Comparison of ENCODE assay signal across 27 cellular contexts in genomic region chr9:123437201-123437600, GRCh38.
"Had no signal": no experiment of that assay in that cellular context is flagged by ENCODE, and none has a peak within 500 bp of the region (broad histone marks: within the 10 kb centered on the region; RNA-seq: fewer than 3 reads in every experiment).

No MANE protein-coding gene starts in this region.

- H3K27ac Mint-ChIP-seq: activated CD8-positive, alpha-beta T cell treated with anti-CD3 and anti-CD28 coated beads for 36 hours; activated naive CD4-positive, alpha-beta T cell treated with anti-CD3 and anti-CD28 coated beads, Interleukin-2, amount 50 U/mL, for 72 hours; activated T-helper 17 cell treated with anti-CD3 and anti-CD28 coated beads, Interleukin-2, amount 50 U/mL, for 72 hours; T-helper 17 cell; type B pancreatic cell had no signal

- H3K27me3 ChIP-seq: esophagus muscularis mucosa, foreskin keratinocyte, heart right ventricle, left lung, vagina had no signal

- H3K27me3 Mint-ChIP-seq: activated CD8-positive, alpha-beta T cell treated with anti-CD3 and anti-CD28 coated beads for 36 hours; activated T-helper 17 cell treated with anti-CD3 and anti-CD28 coated beads, Interleukin-2, amount 50 U/mL, for 72 hours; naive B cell; T-helper 17 cell; type B pancreatic cell had no signal

- DNase-seq: activated CD4-positive, alpha-beta T cell treated with anti-CD3 and anti-CD28 coated beads, Interleukin-2, amount 50 U/mL, for 1 hour; activated CD4-positive, CD25-positive, alpha-beta regulatory T cell treated with anti-CD3 and anti-CD28 coated beads, Interleukin-2, amount 50 U/mL, for 72 hours; activated CD8-positive, alpha-beta T cell treated with anti-CD3 and anti-CD28 coated beads for 36 hours; activated naive CD4-positive, alpha-beta T cell; activated T-cell treated with anti-CD3 and anti-CD28 coated beads, Interleukin-2, amount 50 U/mL, for 4 hours; cerebellar nuclear complex; cortex of kidney; foreskin keratinocyte; heart right ventricle; kidney glomerular epithelial cell; left lung; lower lobe of right lung; mesendoderm; naive B cell; right cardiac atrium; stimulated activated CD4-positive, alpha-beta T cell treated with anti-CD3 and anti-CD28 coated beads, Interleukin-2, amount 100 ng/mL, for 48 hours; stimulated activated naive CD8-positive, alpha-beta T cell treated with anti-CD3 and anti-CD28 coated beads, Interleukin-15, Interleukin-2, amounts not matched to agents 100 U/mL and 50 U/mL, for 24 hours; T-helper 17 cell; T1000; WERI-Rb-1 had no signal

- H3K27ac ChIP-seq: esophagus muscularis mucosa, foreskin keratinocyte, heart right ventricle, left lung, lower lobe of right lung, thoracic aorta, vagina, WERI-Rb-1 had no signal

- H3K4me3 ChIP-seq: esophagus muscularis mucosa, heart right ventricle, left lung, lower lobe of right lung, thoracic aorta, vagina had no signal

- H3K9me3 ChIP-seq: esophagus muscularis mucosa, heart right ventricle, left lung, lower lobe of right lung, thoracic aorta, vagina had no signal

- H3K4me1 ChIP-seq: esophagus muscularis mucosa, foreskin keratinocyte, heart right ventricle, left lung, lower lobe of right lung, vagina had no signal

- H3K4me1 Mint-ChIP-seq: activated T-helper 17 cell treated with anti-CD3 and anti-CD28 coated beads, Interleukin-2, amount 50 U/mL, for 72 hours had no signal

- H3K4me3 Mint-ChIP-seq: activated CD8-positive, alpha-beta T cell treated with anti-CD3 and anti-CD28 coated beads for 36 hours; activated T-cell treated with anti-CD3 and anti-CD28 coated beads, Interleukin-2, amount 50 U/mL, for 4 hours; activated T-helper 17 cell treated with anti-CD3 and anti-CD28 coated beads, Interleukin-2, amount 50 U/mL, for 72 hours; naive B cell; T-helper 17 cell; type B pancreatic cell had no signal

- ATAC-seq: activated CD8-positive, alpha-beta T cell treated with anti-CD3 and anti-CD28 coated beads for 36 hours; activated naive CD4-positive, alpha-beta T cell treated with anti-CD3 and anti-CD28 coated beads, Interleukin-2, amount 50 U/mL, for 72 hours; activated T-cell treated with anti-CD3 and anti-CD28 coated beads, Interleukin-2, amount 50 U/mL, for 4 hours; activated T-helper 17 cell treated with anti-CD3 and anti-CD28 coated beads, Interleukin-2, amount 50 U/mL, for 72 hours; foreskin keratinocyte; heart right ventricle; left lung; lower lobe of right lung; right cardiac atrium; SK-N-SH treated with all-trans-retinoic acid at 6 μM for 48 hours; stimulated activated naive CD8-positive, alpha-beta T cell treated with anti-CD3 and anti-CD28 coated beads, Interleukin-15, Interleukin-2, amounts not matched to agents 100 U/mL and 50 U/mL, for 24 hours; T-helper 17 cell had no signal

- H3K9me3 Mint-ChIP-seq: activated CD8-positive, alpha-beta T cell treated with anti-CD3 and anti-CD28 coated beads for 36 hours; activated naive CD4-positive, alpha-beta T cell treated with anti-CD3 and anti-CD28 coated beads, Interleukin-2, amount 50 U/mL, for 72 hours; activated T-cell treated with anti-CD3 and anti-CD28 coated beads, Interleukin-2, amount 50 U/mL, for 4 hours; activated T-helper 17 cell treated with anti-CD3 and anti-CD28 coated beads, Interleukin-2, amount 50 U/mL, for 72 hours; type B pancreatic cell had no signal
